ENCODE assay signal across 22 cellular contexts in the genomic region with DNA sequence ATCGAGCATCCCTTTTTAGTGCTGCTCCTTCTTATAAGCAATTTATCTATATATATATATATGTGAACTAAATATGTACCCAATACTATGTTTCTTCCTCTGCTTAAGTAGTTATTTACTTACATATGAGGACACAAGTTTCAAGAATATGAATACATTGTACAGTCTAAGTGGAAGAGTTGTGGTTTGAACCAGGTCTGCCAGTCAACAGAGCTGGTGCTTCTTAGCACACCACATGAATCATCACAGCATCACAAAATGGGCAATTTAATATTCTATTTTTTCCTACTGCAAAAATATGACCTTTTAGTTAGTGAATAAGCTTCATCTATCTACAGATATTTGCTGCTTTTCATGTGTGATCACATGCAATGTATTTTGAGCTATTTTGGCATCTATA.
DNase-seq lines count a peak whose midpoint lies in the region; ATAC-seq and TF ChIP-seq lines count a peak whose summit lies in the region.
"Had no signal": no experiment of that assay in that cellular context is flagged by ENCODE, and none has a peak within 500 bp of the region (broad histone marks: within the 10 kb centered on the region; RNA-seq: fewer than 3 reads in every experiment).

No MANE protein-coding gene starts in this region.

- H3K27me3 Mint-ChIP-seq in CD4-positive, alpha-beta T cell: no peaks in the 10 kb centered on the region
- H3K27me3 Mint-ChIP-seq: B cell had no signal

- no peak overlapping the region for H3K27ac ChIP-seq in CD4-positive, alpha-beta T cell (ENCODE audit: low read depth, low read length)

- no peak for TF ChIP-seq CTCF in CD4-positive, alpha-beta T cell (IDR thresholded peaks at IDR 0.05)

- no peaks in the 10 kb centered on the region for H3K36me3 Mint-ChIP-seq in CD4-positive, alpha-beta T cell (ENCODE audit: low read depth)

- H3K4me1 Mint-ChIP-seq in CD4-positive, alpha-beta T cell (ENCODE audit: low read depth): no peaks in the 10 kb centered on the region

- no peaks in the 10 kb centered on the region for H3K27me3 ChIP-seq in CD4-positive, alpha-beta T cell (ENCODE audit: control insufficient read depth, insufficient read depth, low read length)

- POLR2A ChIA-PET in CD4-positive, alpha-beta T cell (lab: Charles Lee): interaction anchor here (1.0 kb wide), 1 partner anchor 64 kb away, joined by 3 read pairs; a partner anchor contains a TSS

- DNase-seq in activated CD4-positive, CD25-positive, alpha-beta regulatory T cell (lab: John Stamatoyannopoulos, UW): no peak
- peak; percentile 32 for DNase-seq in amniotic epithelial cell (ENCODE audit: low read depth)
- peak; percentile 22 for DNase-seq in foreskin melanocyte
- DNase-seq in CD4-positive, alpha-beta T cell: no peak
- no peak for DNase-seq in GF-D8 (lab: John Stamatoyannopoulos, UW)
- no peak for DNase-seq in NCI-H748 (lab: John Stamatoyannopoulos, UW; ENCODE audit: unreplicated experiment)
- no peak for DNase-seq in SKM-1 treated with dmso at 0.1 percent for 144 hours (lab: John Stamatoyannopoulos, UW; ENCODE audit: unreplicated experiment)
- DNase-seq: 8988T, Caco-2, GDM1, NCI-H1105 treated with DMSO at 0.1 percent for 48 hours, NCI-H1694 treated with DMSO at 0.1 percent for 48 hours, NCI-H2107, NCI-H2227 treated with DMSO at 0.1 percent for 48 hours, NCI-H510A treated with DMSO at 0.1 percent for 48 hours, NCI-H82, PC-3, RPMI8226, SHP77 treated with DMSO at 0.1 percent for 48 hours had no signal

- intact Hi-C loops in CD4-positive, alpha-beta T cell (cut with DNase I, micrococcal nuclease): no loop called here

- CTCF ChIA-PET in CD4-positive, alpha-beta T cell (lab: Charles Lee): no interaction called here

- H3K4me3 Mint-ChIP-seq in CD4-positive, alpha-beta T cell: no peak overlapping the region
- H3K4me3 Mint-ChIP-seq: B cell had no signal

- no peaks in the 10 kb centered on the region for H3K9me3 Mint-ChIP-seq in CD4-positive, alpha-beta T cell

- ATAC-seq in activated CD4-positive, CD25-positive, alpha-beta regulatory T cell treated with anti-CD3 and anti-CD28 coated beads, Interleukin-2, amount 50 U/mL, for 24 hours: peak; percentile 83 to 91
- no peak for ATAC-seq in CD4-positive, alpha-beta T cell (ENCODE audit: poor library complexity)
- ATAC-seq: GM12878, PC-3 had no signal

- no peaks in the 10 kb centered on the region for H3K9me3 ChIP-seq in CD4-positive, alpha-beta T cell (ENCODE audit: control insufficient read depth, low read length)
- H3K9me3 ChIP-seq: Caco-2 had no signal

- H3K27ac Mint-ChIP-seq in CD4-positive, alpha-beta T cell: no peak overlapping the region
- H3K27ac Mint-ChIP-seq: B cell had no signal

Comparison
In these comparisons a context has a peak if more than half of its experiments do, and no peak if none do; other contexts are left out.
1. DNase-seq: peak in amniotic epithelial cell (single experiment) and foreskin melanocyte (single experiment); none in activated CD4-positive, CD25-positive, alpha-beta regulatory T cell (0 of 4), CD4-positive, alpha-beta T cell (0 of 10), GF-D8 (single experiment), NCI-H748 (single experiment) and SKM-1 treated with dmso at 0.1 percent for 144 hours (single experiment).